Comparison of ENCODE assay signal across 7 cellular contexts in genomic region chr7:113986216-113986615, GRCh38.
"Had no signal": no experiment of that assay in that cellular context is flagged by ENCODE, and none has a peak within 500 bp of the region (broad histone marks: within the 10 kb centered on the region; RNA-seq: fewer than 3 reads in every experiment).

No MANE protein-coding gene starts in this region.

- FAIRE-seq: HTR-8/SVneo, K562 had no signal

- H3K9ac ChIP-seq: KMS-11 had no signal

- DNase-seq: IMR-90, KG1 had no signal

- H3K4me3 ChIP-seq: K562 had no signal

- H3K27ac ChIP-seq: HL-60, KMS-11 had no signal

- H3K4me1 Mint-ChIP-seq: IgD-negative memory B cell had no signal

- H3K4me3 Mint-ChIP-seq: IgD-negative memory B cell had no signal

- ATAC-seq: K562 had no signal

- H3K9me3 Mint-ChIP-seq: IgD-negative memory B cell had no signal

- H3K27ac Mint-ChIP-seq: IgD-negative memory B cell had no signal

- H3K36me3 Mint-ChIP-seq: IgD-negative memory B cell had no signal

- H3K4me2 ChIP-seq: KMS-11 had no signal
